16 cellular contexts compared by ENCODE assay signal in genomic region chr12:45329238-45329637, GRCh38.
DNase-seq lines count a peak whose midpoint lies in the region; ATAC-seq and TF ChIP-seq lines count a peak whose summit lies in the region.
"Had no signal": no experiment of that assay in that cellular context is flagged by ENCODE, and none has a peak within 500 bp of the region (broad histone marks: within the 10 kb centered on the region; RNA-seq: fewer than 3 reads in every experiment).

No MANE protein-coding gene starts in this region.

- H3K27me3 ChIP-seq in PC-9 (ENCODE audit: insufficient read depth, low read depth): no peaks in the 10 kb centered on the region

- H3K4me3 ChIP-seq in fibroblast of mammary gland (ENCODE audit: control insufficient read depth, low read depth, low read length): no peak overlapping the region
- H3K4me3 ChIP-seq in PC-9: no peak overlapping the region

- peaks cover 20% of the 10 kb centered on the region for H3K79me2 ChIP-seq in PC-9 (ENCODE audit: low read depth)

- H3F3A ChIP-seq in PC-9 (ENCODE audit: insufficient read depth, low read depth): no peaks in the 10 kb centered on the region

- no peaks in the 10 kb centered on the region for H3K9me3 Mint-ChIP-seq in stimulated activated naive CD8-positive, alpha-beta T cell treated with anti-CD3 and anti-CD28 coated beads, Interleukin-15, amount 100 ng/mL, for 72 hours
- H3K9me3 Mint-ChIP-seq in T-cell: no peaks in the 10 kb centered on the region
- H3K9me3 Mint-ChIP-seq: CD8-positive, alpha-beta T cell had no signal

- CTCF ChIA-PET in PC-9 (lab: Charles Lee) (no interaction called here), T-cell (lab: Charles Lee) (no interaction called here)

- no TSS peak for BruUV-seq in PC-9 (replicated peaks; lab: Mats Ljungman, UMichigan)

- H3K4me1 Mint-ChIP-seq in stimulated activated naive CD8-positive, alpha-beta T cell treated with anti-CD3 and anti-CD28 coated beads, Interleukin-15, amount 100 ng/mL, for 72 hours: peaks cover 9% of the 10 kb centered on the region
- peaks cover 0 to 8% (median 4%) of the 10 kb centered on the region in 3 donors for H3K4me1 Mint-ChIP-seq in T-cell

- H3K9me3 ChIP-seq in PC-9 (ENCODE audit: insufficient read depth, low read depth): no peaks in the 10 kb centered on the region

- no peaks in the 10 kb centered on the region for H3K4me1 ChIP-seq in PC-9 (replicated peaks; ENCODE audit: insufficient read depth)

- no peak overlapping the region for H3K27ac ChIP-seq in PC-9
- H3K27ac ChIP-seq: KMS-11 had no signal

- ATAC-seq in omental fat pad (ENCODE audit: low FRiP score) (peak; percentile 49), HG03045 (IDR thresholded peaks at IDR 0.05; ENCODE audit: unreplicated experiment) (no peak), T-cell (replicated peaks in 1 of 4) (no peak)
- no peak for ATAC-seq in stimulated activated naive CD8-positive, alpha-beta T cell treated with anti-CD3 and anti-CD28 coated beads, Interleukin-15, amount 100 ng/mL, for 72 hours
- ATAC-seq: CD8-positive, alpha-beta T cell; Panc1 had no signal

- no peak overlapping the region for H3K4me3 Mint-ChIP-seq in stimulated activated naive CD8-positive, alpha-beta T cell treated with anti-CD3 and anti-CD28 coated beads, Interleukin-15, amount 100 ng/mL, for 72 hours
- no peak overlapping the region for H3K4me3 Mint-ChIP-seq in T-cell
- H3K4me3 Mint-ChIP-seq: CD8-positive, alpha-beta T cell had no signal

- peaks cover 3% of the 10 kb centered on the region; the same call in 1 of the 2 replicates for H4K20me1 ChIP-seq in PC-9 (ENCODE audit: insufficient read depth)

- intact Hi-C loops in PC-9 (cut with micrococcal nuclease; ENCODE audit: unreplicated experiment): no loop called here

- H3K36me3 Mint-ChIP-seq in T-cell: peaks cover 39% of the 10 kb centered on the region

- no peak overlapping the region for H3K27ac Mint-ChIP-seq in stimulated activated naive CD8-positive, alpha-beta T cell treated with anti-CD3 and anti-CD28 coated beads, Interleukin-15, amount 100 ng/mL, for 72 hours
- H3K27ac Mint-ChIP-seq in T-cell: no peak overlapping the region
- H3K27ac Mint-ChIP-seq: CD8-positive, alpha-beta T cell had no signal

- in situ Hi-C loops in G401 (cut with HindIII; ENCODE audit: low sequenced_read_pairs): no loop called here

- H3K36me3 ChIP-seq in PC-9 (ENCODE audit: low read depth): peaks cover 17% of the 10 kb centered on the region; the same call in 1 of the 2 replicates

- H3K27me3 Mint-ChIP-seq in stimulated activated naive CD8-positive, alpha-beta T cell treated with anti-CD3 and anti-CD28 coated beads, Interleukin-15, amount 100 ng/mL, for 72 hours: no peaks in the 10 kb centered on the region
- H3K27me3 Mint-ChIP-seq in T-cell: no peaks in the 10 kb centered on the region

- peak; percentile 8 for DNase-seq in G401 (ENCODE audit: low spot score)
- peak; percentile 22 for DNase-seq in M059J (ENCODE audit: low read depth)
- DNase-seq in fibroblast of mammary gland (ENCODE audit: low read depth): peak; percentile 34
- no peak for DNase-seq in omental fat pad (ENCODE audit: low spot score)
- DNase-seq in PC-9: no peak
- no peak for DNase-seq in stimulated activated naive CD8-positive, alpha-beta T cell treated with anti-CD3 and anti-CD28 coated beads, Interleukin-15, amount 100 ng/mL, for 72 hours
- DNase-seq in T-cell: no peak
- DNase-seq: ACHN; CD8-positive, alpha-beta T cell; MM.1S; NCI-H1105; NCI-H1694 treated with DMSO at 0.1 percent for 48 hours; NCI-H748 treated with DMSO at 0.1 percent for 48 hours had no signal

- H2AFZ ChIP-seq in PC-9: no peak overlapping the region

- POLR2A ChIA-PET in PC-9 (lab: Charles Lee; ENCODE audit: unreplicated experiment) (no interaction called here), T-cell (lab: Charles Lee) (no interaction called here)

- TF ChIP-seq CTCF in fibroblast of mammary gland (conservative IDR thresholded peaks at IDR 0.05; ENCODE audit: control insufficient read depth, insufficient read depth, low read depth, low read length): no peak
- TF ChIP-seq CTCF in omental fat pad (IDR thresholded peaks at IDR 0.05): no peak
- no peak for TF ChIP-seq CTCF in PC-9 (conservative IDR thresholded peaks at IDR 0.05)

- no peaks in the 10 kb centered on the region for H3K9me2 ChIP-seq in PC-9 (ENCODE audit: insufficient read depth)

- no peak overlapping the region for H3K4me2 ChIP-seq in PC-9
- H3K4me2 ChIP-seq: KMS-11 had no signal

Comparison
In these comparisons a context has a peak if more than half of its experiments do, and no peak if none do; other contexts are left out.
1. DNase-seq: peak in G401 (single experiment), M059J (single experiment) and fibroblast of mammary gland (single experiment); none in omental fat pad (single experiment), PC-9 (0 of 2), stimulated activated naive CD8-positive, alpha-beta T cell treated with anti-CD3 and anti-CD28 coated beads, Interleukin-15, amount 100 ng/mL, for 72 hours (0 of 2) and T-cell (0 of 34).